In the genomic region with DNA sequence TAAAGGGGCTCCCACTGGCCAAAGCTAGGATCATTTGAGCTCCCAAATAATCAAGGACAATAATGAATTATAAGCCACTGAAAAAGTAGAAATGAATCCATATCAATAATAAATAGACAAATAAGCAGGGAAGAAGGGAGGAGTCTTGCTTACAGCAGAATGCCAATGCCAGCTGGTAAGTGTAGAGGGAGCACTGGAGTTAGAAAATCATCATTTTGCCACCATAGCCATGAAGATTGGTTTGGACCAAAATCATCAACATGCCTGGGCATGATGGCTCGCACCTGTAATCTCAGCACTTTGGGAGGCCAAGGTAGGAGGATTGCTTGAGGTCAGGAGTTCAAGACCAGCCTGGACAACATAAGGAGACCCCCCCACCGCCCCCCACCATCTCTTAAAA, we compare ENCODE assay signal across 23 cellular contexts. TPM values are rescaled to one million over a fixed set of nuclear protein-coding genes. Genes with fewer than 3 reads are reported as not detected.
DNase-seq lines count a peak whose midpoint lies in the region; ATAC-seq, FAIRE-seq and TF ChIP-seq lines count a peak whose summit lies in the region.
"Had no signal": no experiment of that assay in that cellular context is flagged by ENCODE, and none has a peak within 500 bp of the region (broad histone marks: within the 10 kb centered on the region; RNA-seq: fewer than 3 reads in every experiment).

No MANE protein-coding gene starts in this region.

- RAD21 ChIA-PET in GM12878 (lab: Charles Lee; ENCODE audit: unreplicated experiment): interaction anchor here (1.4 kb wide), 1 partner anchor 160 kb away, joined by 5 read pairs; no protein-coding TSS in a partner anchor

- TF ChIP-seq POLR2A in A549 (IDR thresholded peaks at IDR 0.05; ENCODE audit: low read length): no peak
- no peak for TF ChIP-seq POLR2A in GM12878 (IDR thresholded peaks at IDR 0.05; ENCODE audit: low read depth, low read length)

- H3K27me3 ChIP-seq in DND-41 (ENCODE audit: insufficient read depth, low read length, poor library complexity): no peaks in the 10 kb centered on the region
- no peaks in the 10 kb centered on the region for H3K27me3 ChIP-seq in GM12878 (replicated peaks in 1 of 2; ENCODE audit: control insufficient read depth in 2 of 2, insufficient read depth in 2 of 2, low read length in 1 of 2)
- no peaks in the 10 kb centered on the region for H3K27me3 ChIP-seq in SJCRH30
- H3K27me3 ChIP-seq: esophagus squamous epithelium, neural progenitor cell had no signal

- H3K9me3 ChIP-seq in A549: no peaks in the 10 kb centered on the region
- no peaks in the 10 kb centered on the region for H3K9me3 ChIP-seq in DND-41 (ENCODE audit: insufficient read depth, low read length, severe bottlenecking)
- no peaks in the 10 kb centered on the region for H3K9me3 ChIP-seq in GM12878 (replicated peaks; ENCODE audit: control insufficient read depth, insufficient read depth, low read length)
- no peaks in the 10 kb centered on the region; the same call in 1 of the 2 replicates for H3K9me3 ChIP-seq in SJCRH30 (replicated peaks)
- H3K9me3 ChIP-seq: esophagus squamous epithelium had no signal

- in situ Hi-C loops in GM12878 (cut with MboI): loop anchor here (10.0 to 25.0 kb wide), 2 partner anchors 155 to 537 kb away; no protein-coding TSS in a partner anchor

- no peak overlapping the region for H3K27ac ChIP-seq in A549
- no peak overlapping the region for H3K27ac ChIP-seq in DND-41 (ENCODE audit: low read length)
- no peak overlapping the region for H3K27ac ChIP-seq in GM12878 (ENCODE audit: control insufficient read depth, insufficient read depth)
- H3K27ac ChIP-seq in SJCRH30: no peak overlapping the region
- H3K27ac ChIP-seq: esophagus squamous epithelium, neural progenitor cell had no signal

- WGBS in A549 (ENCODE audit: missing lambda C conversion rate): 63% methylated on average over 1 of the region's 2 CpGs
- 40% methylated on average over 1 of the region's 2 CpGs for WGBS in GM12878 (ENCODE audit: insufficient coverage, insufficient replicate concordance, low lambda C conversion rate, missing lambda C conversion rate)

- TF ChIP-seq EP300 in A549 (IDR thresholded peaks at IDR 0.05) (no peak), GM12878 (IDR thresholded peaks at IDR 0.05; ENCODE audit: borderline replicate concordance in 1 of 2, control insufficient read depth in 1 of 2, low read depth in 2 of 2, low read length in 2 of 2) (no peak)

- DNase-seq in A549 (ENCODE audit: low read depth in 1 of 2, low spot score in 1 of 2) (peak in 1 of 2 experiments; percentile 25), DND-41 (no peak), NAMALWA (ENCODE audit: low spot score) (peak; percentile 6), GM12878 (ENCODE audit: low read depth, low spot score) (no peak), SJCRH30 (no peak)
- DNase-seq in activated CD8-positive, alpha-beta memory T cell treated with anti-CD3 and anti-CD28 coated beads, Interleukin-2, amount 50 U/mL, for 48 hours: no peak
- DNase-seq: activated CD4-positive, alpha-beta T cell treated with anti-CD3 and anti-CD28 coated beads, Interleukin-2, amount 10 ng/mL, durations not matched to agents 24 days and 14 days; activated naive CD4-positive, alpha-beta T cell treated with anti-CD3 and anti-CD28 coated beads, Interleukin-2, amount 50 U/mL, for 16 hours; aorta; cerebellar nuclear complex; effector memory CD4-positive, alpha-beta T cell; esophagus squamous epithelium; GF-D8; glutamatergic neuron; kidney glomerular epithelial cell; NCI-H1417; NCI-H2107; NCI-H774; SIG-M5; substantia nigra; T-helper 1 cell had no signal

- H3K36me3 ChIP-seq in DND-41 (ENCODE audit: insufficient read depth, low read length): no peaks in the 10 kb centered on the region
- H3K36me3 ChIP-seq in GM12878 (ENCODE audit: control insufficient read depth in 2 of 2, insufficient read depth in 2 of 2, low read length in 1 of 2): no peaks in the 10 kb centered on the region
- H3K36me3 ChIP-seq in SJCRH30: no peaks in the 10 kb centered on the region
- H3K36me3 ChIP-seq: esophagus squamous epithelium, neural progenitor cell had no signal

- no peak overlapping the region for H2AFZ ChIP-seq in DND-41 (ENCODE audit: low read depth, low read length)
- H2AFZ ChIP-seq in GM12878 (ENCODE audit: control insufficient read depth, low read depth, low read length): no peak overlapping the region
- H2AFZ ChIP-seq: neural progenitor cell had no signal

- FAIRE-seq in A549 (lab: Jason Lieb, UNC) (no peak), GM12878 (lab: Jason Lieb, UNC) (no peak)

- ATAC-seq in A549 (peak in 1 of 2 experiments; percentile 55; a peak in 3 of 6 replicates), DND-41 (ENCODE audit: insufficient read depth, low read depth) (no peak), GM12878 (peak; percentile 32; the same call in 2 of the 3 replicates), GM18907 (IDR thresholded peaks at IDR 0.05; ENCODE audit: unreplicated experiment) (no peak)

- POLR2A ChIA-PET in A549 (lab: Yijun Ruan, JAX): no interaction called here
- POLR2A ChIA-PET in GM12878 (lab: Charles Lee): interaction anchor here (1.1 kb wide), 1 partner anchor 22 kb away, joined by 4 read pairs; no protein-coding TSS in a partner anchor

- no peaks in the 10 kb centered on the region for H4K20me1 ChIP-seq in DND-41 (ENCODE audit: insufficient read depth, low read length)
- no peaks in the 10 kb centered on the region for H4K20me1 ChIP-seq in GM12878 (ENCODE audit: control insufficient read depth, insufficient read depth)

- peaks cover 6% of the 10 kb centered on the region; the same call in 2 of the 3 replicates for H3K4me1 ChIP-seq in A549
- H3K4me1 ChIP-seq in DND-41 (ENCODE audit: insufficient read depth, low read length): peaks cover 4% of the 10 kb centered on the region
- H3K4me1 ChIP-seq in GM12878 (ENCODE audit: control insufficient read depth, insufficient read depth, low read length): no peaks in the 10 kb centered on the region; the same call in 1 of the 2 replicates
- no peaks in the 10 kb centered on the region for H3K4me1 ChIP-seq in SJCRH30
- H3K4me1 ChIP-seq: neural progenitor cell had no signal

- no TSS peak for BruUV-seq in GM12878 (replicated peaks; lab: Mats Ljungman, UMichigan)

- no peak overlapping the region for H3K9ac ChIP-seq in DND-41 (ENCODE audit: low read depth, low read length)
- H3K9ac ChIP-seq in GM12878 (ENCODE audit: control insufficient read depth, insufficient read depth, low read length): no peak overlapping the region
- H3K9ac ChIP-seq: neural progenitor cell had no signal

- no peaks in the 10 kb centered on the region for H3K79me2 ChIP-seq in DND-41 (ENCODE audit: insufficient read depth, low read length)
- H3K79me2 ChIP-seq in GM12878 (ENCODE audit: control insufficient read depth, insufficient read depth, low read length): no peaks in the 10 kb centered on the region

- H3K4me2 ChIP-seq in A549: no peak overlapping the region
- no peak overlapping the region for H3K4me2 ChIP-seq in DND-41 (ENCODE audit: insufficient read depth, low read length)
- H3K4me2 ChIP-seq in GM12878 (ENCODE audit: control insufficient read depth, insufficient read depth): no peak overlapping the region
- H3K4me2 ChIP-seq: neural progenitor cell had no signal

- TF ChIP-seq CTCF in A549 (IDR thresholded peaks at IDR 0.05) (0 out of 3 replicates have a peak, but pooled peaks have one; percentile 8), DND-41 (IDR thresholded peaks at IDR 0.05; ENCODE audit: borderline replicate concordance, extremely low read depth, low read length, poor library complexity, severe bottlenecking) (peak; percentile 36), GM12878 (IDR thresholded peaks at IDR 0.05 in 2 of 3, conservative IDR thresholded peaks at IDR 0.05 in 1 of 3; ENCODE audit: control insufficient read depth in 2 of 3, extremely low read depth in 1 of 3, insufficient read depth in 1 of 3, low read depth in 3 of 3, low read length in 3 of 3) (peak in 1 of 3 experiments; percentile 23; a peak in 1 of 6 replicates)

- TF ChIP-seq RAD21 in A549 (conservative IDR thresholded peaks at IDR 0.05 in 1 of 2, IDR thresholded peaks at IDR 0.05 in 1 of 2) (peak in 1 of 2 experiments; percentile 11; a peak in 1 of 5 replicates), GM12878 (IDR thresholded peaks at IDR 0.05; ENCODE audit: insufficient read depth, low read depth, low read length) (no peak)

- H3K4me3 ChIP-seq in A549: no peak overlapping the region
- H3K4me3 ChIP-seq in DND-41 (ENCODE audit: low read depth in 1 of 2, low read length in 2 of 2): no peak overlapping the region
- H3K4me3 ChIP-seq in GM12878: no peak overlapping the region
- H3K4me3 ChIP-seq in SJCRH30: no peak overlapping the region
- H3K4me3 ChIP-seq: esophagus squamous epithelium, neural progenitor cell had no signal

- intact Hi-C loops in GM12878 (cut with micrococcal nuclease; ENCODE audit: unreplicated experiment): loop anchor here (10.0 kb wide), 1 partner anchor 537 kb away; no protein-coding TSS in a partner anchor

- SMC1A ChIA-PET in GM12878 (lab: Charles Lee; ENCODE audit: uncharacterized antibody, unreplicated experiment): interaction anchor here (0.9 to 1.5 kb wide), 3 partner anchors 16 to 159 kb away, joined by 3 to 10 read pairs (median 3); no protein-coding TSS in a partner anchor

- CTCF ChIA-PET in A549 (lab: Yijun Ruan, JAX): interaction anchor here (0.9 to 2.0 kb wide), 5 partner anchors 13 to 160 kb away, joined by 3 to 13 read pairs (median 3); no protein-coding TSS in a partner anchor
- CTCF ChIA-PET in GM12878 (lab: Yijun Ruan, JAX): interaction anchor here (0.7 to 4.7 kb wide), 3 partner anchors 16 to 157 kb away, joined by 3 to 183 read pairs (median 3); no protein-coding TSS in a partner anchor

RNA-seq across cellular contexts. Expression of a gene that starts 20.4 kb away (rescaled TPM):
- 67.0 and 83.0 TPM in 2 replicates for polyA plus RNA-seq in A549 (2011; rRNA removed)
- 26.9 and 27.6 TPM in 2 replicates for polyA plus RNA-seq in A549 (2012; cell fraction: cytosol; rRNA removed)
- polyA plus RNA-seq in A549 (2012; cell fraction: nucleus; rRNA removed): 19.7 and 22.2 TPM in 2 replicates
- 64.5 to 77.5 TPM (median 67.7 TPM) in 3 replicates for polyA plus RNA-seq in A549 (2017; fragmentation: RNase III; extraction: RNeasy Plus Mini Kit Qiagen cat#74134 plus additional on column Dnase treatment)
- polyA minus RNA-seq in A549 (2011; rRNA and poly(A)+ RNA removed): 41.8 and 44.6 TPM in 2 replicates
- total RNA-seq in GM12878 (2013; cell fraction: nucleolus; rRNA removed): 127 and 135 TPM in 2 replicates
- 62.9 and 64.1 TPM in 2 replicates for total RNA-seq in GM12878 (2014; rRNA removed)
- total RNA-seq in GM12878 (2014; rRNA removed; fragmentation: Illumina TruSeq; extraction: Trizol): 93.8 and 97.0 TPM in 2 replicates
- total RNA-seq in GM12878 (2021): 133 and 147 TPM in 2 replicates
- polyA plus RNA-seq in GM12878 (2011; ENCODE audit: low read depth): 47.8 TPM
- polyA plus RNA-seq in GM12878 (2011; rRNA removed): 196 and 229 TPM in 2 replicates
- polyA plus RNA-seq in GM12878 (2011; cell fraction: cytosol; rRNA removed): 102 and 107 TPM in 2 replicates
- polyA plus RNA-seq in GM12878 (2011; cell fraction: nucleus; rRNA removed): 109 and 117 TPM in 2 replicates
- polyA plus RNA-seq in GM12878 (2012): 97.8 and 124 TPM in 2 replicates
- 138 and 150 TPM in 2 replicates for polyA plus RNA-seq in GM12878 (2014; fragmentation: Illumina TruSeq; extraction: Trizol)
- polyA plus RNA-seq in GM12878 (2014; fragmentation: Nextera tagmentation; extraction: Ambion mirVana): 10 to 100 TPM; 19.4 to 29.4 TPM
- 77.0 and 88.7 TPM in 2 replicates for polyA plus RNA-seq in GM12878 (2014; rRNA removed)
- polyA plus RNA-seq in GM12878 (2016; fragmentation: Nextera tagmentation; extraction: Ambion mirVana): 100 to 1,000 TPM; 202 to 208 TPM
- polyA minus RNA-seq in GM12878 (2011; rRNA and poly(A)+ RNA removed): 189 and 277 TPM in 2 replicates
- polyA minus RNA-seq in GM12878 (2011; cell fraction: cytosol; rRNA and poly(A)+ RNA removed): 51.5 and 57.2 TPM in 2 replicates
- polyA minus RNA-seq in GM12878 (2011; cell fraction: nucleus; rRNA and poly(A)+ RNA removed): 31.6 and 79.4 TPM in 2 replicates
- total RNA-seq in SJCRH30 (2014; rRNA removed; shearing (Covaris generic)): 64.2 and 66.1 TPM in 2 replicates
